28 cellular contexts compared by ENCODE assay signal in genomic region chr2:236790991-236791390, GRCh38.
DNase-seq lines count a peak whose midpoint lies in the region; ATAC-seq, FAIRE-seq and TF ChIP-seq lines count a peak whose summit lies in the region.
"Had no signal": no experiment of that assay in that cellular context is flagged by ENCODE, and none has a peak within 500 bp of the region (broad histone marks: within the 10 kb centered on the region; RNA-seq: fewer than 3 reads in every experiment).

No MANE protein-coding gene starts in this region.

- no peak for TF ChIP-seq CTCF in D721Med (IDR thresholded peaks at IDR 0.05; ENCODE audit: insufficient read depth, missing control alignments)

- no peak for FAIRE-seq in D721Med (lab: Jason Lieb, UNC)
- FAIRE-seq: GM12878, GM19239, H1, HTR-8/SVneo had no signal

- DNase-seq in GM03348 (ENCODE audit: low spot score): peak; percentile 21
- DNase-seq in fibroblast of the conjunctiva (ENCODE audit: low read depth): peak; percentile 67
- peak; percentile 52 for DNase-seq in pons (ENCODE audit: low spot score)
- DNase-seq in D721Med (ENCODE audit: insufficient read length, low spot score): no peak
- DNase-seq in NCI-H2227 (lab: John Stamatoyannopoulos, UW; ENCODE audit: unreplicated experiment): no peak
- DNase-seq: ACHN; BE2C; Caco-2; CD4-positive, alpha-beta T cell; DMS153; GF-D8; IMR-90; Karpas-422; MG63; NCI-H1048; NCI-H1436 treated with DMSO at 0.1 percent for 48 hours; NCI-H2029 treated with DMSO at 0.1 percent for 48 hours; NCI-H2171; NCI-H446 treated with DMSO at 0.1 percent for 48 hours; NCI-H774; RPMI8226; SHP77 treated with DMSO at 0.1 percent for 48 hours had no signal

- ATAC-seq in SK-N-SH treated with all-trans-retinoic acid at 6 μM for 48 hours (no peak), GM19328 (IDR thresholded peaks at IDR 0.05; ENCODE audit: unreplicated experiment) (no peak)
- ATAC-seq: GM12878 had no signal

TF ChIP-seq in SK-N-SH treated with all-trans-retinoic acid at 6 μM for 48 hours, 23 proteins besides CTCF, POLR2A, EP300 and RAD21:
- no peak for TF ChIP-seq ZNF565 (CRISPR knock-in tag; conservative IDR thresholded peaks at IDR 0.05; ENCODE audit: low read depth)
- peak; percentile 28; the same call in 1 of the 2 replicates for TF ChIP-seq TCF4 (CRISPR knock-in tag; IDR thresholded peaks at IDR 0.05; ENCODE audit: borderline replicate concordance)
- no peak for TF ChIP-seq ZNF70 (CRISPR knock-in tag; IDR thresholded peaks at IDR 0.05)
- no peak for TF ChIP-seq CSDC2 (CRISPR knock-in tag; IDR thresholded peaks at IDR 0.05)
- TF ChIP-seq, protein P1, sequence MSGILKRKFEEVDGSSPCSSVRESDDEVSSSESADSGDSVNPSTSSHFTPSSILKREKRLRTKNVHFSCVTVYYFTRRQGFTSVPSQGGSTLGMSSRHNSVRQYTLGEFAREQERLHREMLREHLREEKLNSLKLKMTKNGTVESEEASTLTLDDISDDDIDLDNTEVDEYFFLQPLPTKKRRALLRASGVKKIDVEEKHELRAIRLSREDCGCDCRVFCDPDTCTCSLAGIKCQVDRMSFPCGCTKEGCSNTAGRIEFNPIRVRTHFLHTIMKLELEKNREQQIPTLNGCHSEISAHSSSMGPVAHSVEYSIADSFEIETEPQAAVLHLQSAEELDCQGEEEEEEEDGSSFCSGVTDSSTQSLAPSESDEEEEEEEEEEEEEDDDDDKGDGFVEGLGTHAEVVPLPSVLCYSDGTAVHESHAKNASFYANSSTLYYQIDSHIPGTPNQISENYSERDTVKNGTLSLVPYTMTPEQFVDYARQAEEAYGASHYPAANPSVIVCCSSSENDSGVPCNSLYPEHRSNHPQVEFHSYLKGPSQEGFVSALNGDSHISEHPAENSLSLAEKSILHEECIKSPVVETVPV (CRISPR knock-in tag; IDR thresholded peaks at IDR 0.05): no peak
TF ChIP-seq in SK-N-SH treated with all-trans-retinoic acid at 6 μM for 48 hours: peak in this region for 1.

Comparison
In these comparisons a context has a peak if more than half of its experiments do, and no peak if none do; other contexts are left out.
1. DNase-seq: peak in GM03348 (single experiment), fibroblast of the conjunctiva (single experiment) and pons (single experiment); none in D721Med (single experiment) and NCI-H2227 (single experiment).